ENCODE assay signal across 8 cellular contexts in the genomic region with DNA sequence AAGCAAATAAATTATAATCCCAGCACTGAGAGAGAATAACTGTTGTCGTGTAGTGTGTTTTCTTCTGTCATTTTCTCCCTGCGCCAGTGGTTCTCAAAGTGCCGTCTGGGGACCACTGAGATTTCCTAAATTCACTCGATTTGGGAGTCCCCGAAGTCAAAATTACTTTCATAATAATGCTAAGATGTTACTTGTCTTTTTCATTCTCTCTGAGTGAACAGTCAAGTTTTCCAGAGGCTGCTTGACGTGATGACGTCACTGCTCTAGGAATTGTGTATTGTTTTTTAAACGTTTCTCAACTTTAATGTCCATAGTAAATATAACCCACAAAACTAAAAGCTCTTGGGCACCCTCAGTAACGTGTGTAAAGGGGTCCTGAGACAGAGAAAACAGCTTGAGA. TPM values are rescaled to one million over a fixed set of nuclear protein-coding genes. Genes with fewer than 3 reads are reported as not detected.
A peak's percentile ranks its signal among the peaks of the same experiment; 100 is the strongest.
DNase-seq lines count a peak whose midpoint lies in the region; FAIRE-seq and TF ChIP-seq lines count a peak whose summit lies in the region.

No MANE protein-coding gene starts in this region.

- no peak for TF ChIP-seq POLR2A in GM12892 (IDR thresholded peaks at IDR 0.05; ENCODE audit: low read depth, low read length)
- TF ChIP-seq POLR2A in esophagus muscularis mucosa (IDR thresholded peaks at IDR 0.05; ENCODE audit: low read depth) = no peak
- TF ChIP-seq POLR2A in sigmoid colon (IDR thresholded peaks at IDR 0.05) = no peak

- H3K36me3 ChIP-seq in SJCRH30 (peaks cover 22% of the 10 kb centered on the region; the same call in 1 of the 2 replicates), esophagus muscularis mucosa (peaks cover 25 to 34% (median 31%) of the 10 kb centered on the region in 4 donors), sigmoid colon (peaks cover 3 to 31% (median 20%) of the 10 kb centered on the region in 4 donors)

- H3K27ac ChIP-seq in SJCRH30 (no peak overlapping the region), esophagus muscularis mucosa (replicated peaks in 1 of 4) (peak overlapping the region in 3 of 4 donors; percentile 64 to 77 (median 74)), sigmoid colon (peak overlapping the region; percentile 67 to 80 (median 75))

- peak overlapping the region; percentile 79 for H3K4me3 ChIP-seq in SJCRH30
- peak overlapping the region; percentile 78 to 90 (median 84) for H3K4me3 ChIP-seq in esophagus muscularis mucosa
- H3K4me3 ChIP-seq in sigmoid colon = peak overlapping the region in 3 of 4 donors; percentile 82 to 89 (median 83)

- intact Hi-C loops in esophagus muscularis mucosa (cut with DNase I) = loop anchor here (2.0 to 10.0 kb wide), 3 partner anchors 65 to 513 kb away; no protein-coding TSS in a partner anchor
- intact Hi-C loops in sigmoid colon (cut with DNase I) = loop anchor here (2.0 to 5.0 kb wide), 5 partner anchors 85 to 530 kb away; a partner anchor contains a TSS

- H3K27me3 ChIP-seq in SJCRH30 (peaks cover 8% of the 10 kb centered on the region), esophagus muscularis mucosa (no peaks in the 10 kb centered on the region), sigmoid colon (no peaks in the 10 kb centered on the region)

- TF ChIP-seq CTCF in esophagus muscularis mucosa (IDR thresholded peaks at IDR 0.05) = no peak
- TF ChIP-seq CTCF in sigmoid colon (IDR thresholded peaks at IDR 0.05) = no peak

- DNase-seq in GM12892 (ENCODE audit: insufficient read length) (no peak), SJCRH30 (no peak), esophagus muscularis mucosa (ENCODE audit: extremely low spot score) (no peak), sigmoid colon (no peak), iPS-NIHi7 (ENCODE audit: extremely low spot score) (no peak), DMS 273 (lab: John Stamatoyannopoulos, UW; ENCODE audit: unreplicated experiment) (no peak), NCI-H82 treated with DMSO at 0.1 percent for 48 hours (lab: John Stamatoyannopoulos, UW; ENCODE audit: unreplicated experiment) (no peak)
- DNase-seq in central memory CD4-positive, alpha-beta T cell = no peak

- H3K9me3 ChIP-seq in SJCRH30 (replicated peaks) = no peaks in the 10 kb centered on the region
- no peaks in the 10 kb centered on the region for H3K9me3 ChIP-seq in esophagus muscularis mucosa
- H3K9me3 ChIP-seq in sigmoid colon = no peaks in the 10 kb centered on the region

- H3K4me1 ChIP-seq in SJCRH30 (no peaks in the 10 kb centered on the region), esophagus muscularis mucosa (peaks cover 21 to 41% (median 38%) of the 10 kb centered on the region in 4 donors), sigmoid colon (peaks cover 0 to 38% (median 36%) of the 10 kb centered on the region in 4 donors)

- FAIRE-seq in GM12892 (lab: Jason Lieb, UNC) = peak; percentile 64

- no peak for TF ChIP-seq EP300 in esophagus muscularis mucosa (IDR thresholded peaks at IDR 0.05)
- TF ChIP-seq EP300 in sigmoid colon (IDR thresholded peaks at IDR 0.05) = no peak

- 49% methylated on average over 9 of the region's 9 CpGs for WGBS in esophagus muscularis mucosa
- 16 to 39% methylated on average over 9 of the region's 9 CpGs for WGBS in sigmoid colon, 2 donors

RNA-seq across cellular contexts. Expression of a gene that starts 0.8 kb away (rescaled TPM):
- polyA plus RNA-seq in GM12892 (2012; ENCODE audit: missing spikeins) = 52.9 TPM
- 40.4 and 41.6 TPM in 2 replicates for total RNA-seq in SJCRH30 (2014; rRNA removed; shearing (Covaris generic))
- 10 to 100 TPM; 20.7 to 36.1 (median 23.1) TPM for total RNA-seq in esophagus muscularis mucosa
- total RNA-seq in sigmoid colon = 10 to 100 TPM; 21.0 to 33.4 (median 25.2) TPM
- polyA plus RNA-seq in sigmoid colon = 10 to 100 TPM; 27.6 to 58.0 (median 28.4) TPM

RNA-seq across cellular contexts. Expression of a gene that starts 47.8 kb away (rescaled TPM):
- polyA plus RNA-seq in GM12892 (2012; ENCODE audit: missing spikeins) = 83.8 TPM
- 43.9 and 48.5 TPM in 2 replicates for total RNA-seq in SJCRH30 (2014; rRNA removed; shearing (Covaris generic))
- total RNA-seq in esophagus muscularis mucosa = 100 to 1,000 TPM; 160 to 296 (median 175) TPM
- total RNA-seq in sigmoid colon = 100 to 1,000 TPM; 106 to 165 (median 110) TPM
- polyA plus RNA-seq in sigmoid colon = 100 to 1,000 TPM; 115 to 177 (median 141) TPM

RNA-seq across cellular contexts. Expression of a gene that starts 53.0 kb away (rescaled TPM):
- polyA plus RNA-seq in GM12892 (2012; ENCODE audit: missing spikeins) = 44.8 TPM
- 30.3 and 34.2 TPM in 2 replicates for total RNA-seq in SJCRH30 (2014; rRNA removed; shearing (Covaris generic))
- total RNA-seq in esophagus muscularis mucosa = 10 to 100 TPM; 12.1 to 25.3 (median 21.4) TPM
- 10 to 100 TPM; 17.4 to 29.4 (median 26.4) TPM for total RNA-seq in sigmoid colon
- polyA plus RNA-seq in sigmoid colon = 10 to 100 TPM; 29.2 to 62.9 (median 38.4) TPM

RNA-seq across cellular contexts. Expression of a gene that starts 58.4 kb away (rescaled TPM):
- 3.1 TPM for polyA plus RNA-seq in GM12892 (2012; ENCODE audit: missing spikeins)
- 1.7 and 2.7 TPM in 2 replicates for total RNA-seq in SJCRH30 (2014; rRNA removed; shearing (Covaris generic))
- 1 to 10 TPM in 3 of 4 donors, not detected in 1; 1.8 to 2.5 (median 2.5) TPM for total RNA-seq in esophagus muscularis mucosa
- total RNA-seq in sigmoid colon = 1 to 10 TPM in 3 of 4 donors, under 1 TPM in 1; 0.71 to 1.8 (median 1.7) TPM
- polyA plus RNA-seq in sigmoid colon = 1 to 10 TPM in 1 of 3 donors, under 1 TPM in 2; 0.60 to 1.6 (median 0.92) TPM
